ENCODE assay signal across 1 cellular context in genomic region chr17:42277342-42277712, GRCh38.
TF ChIP-seq lines count a peak whose summit lies in the region.

No MANE protein-coding gene starts in this region.

TF ChIP-seq in H1, 55 proteins besides CTCF, POLR2A, EP300 and RAD21 (continued from another document):
- TF ChIP-seq KDM1A (IDR thresholded peaks at IDR 0.05; ENCODE audit: borderline replicate concordance, low read length) (no peak), HDAC6 (IDR thresholded peaks at IDR 0.05; ENCODE audit: low read depth, low read length) (no peak), ASH2L (IDR thresholded peaks at IDR 0.05; ENCODE audit: low read length) (no peak), SIN3A (conservative IDR thresholded peaks at IDR 0.05 in 1 of 2, IDR thresholded peaks at IDR 0.05 in 1 of 2; ENCODE audit: low read depth in 1 of 2, low read length in 2 of 2) (no peak)
